Comparison of ENCODE assay signal across 21 cellular contexts in the genomic region with DNA sequence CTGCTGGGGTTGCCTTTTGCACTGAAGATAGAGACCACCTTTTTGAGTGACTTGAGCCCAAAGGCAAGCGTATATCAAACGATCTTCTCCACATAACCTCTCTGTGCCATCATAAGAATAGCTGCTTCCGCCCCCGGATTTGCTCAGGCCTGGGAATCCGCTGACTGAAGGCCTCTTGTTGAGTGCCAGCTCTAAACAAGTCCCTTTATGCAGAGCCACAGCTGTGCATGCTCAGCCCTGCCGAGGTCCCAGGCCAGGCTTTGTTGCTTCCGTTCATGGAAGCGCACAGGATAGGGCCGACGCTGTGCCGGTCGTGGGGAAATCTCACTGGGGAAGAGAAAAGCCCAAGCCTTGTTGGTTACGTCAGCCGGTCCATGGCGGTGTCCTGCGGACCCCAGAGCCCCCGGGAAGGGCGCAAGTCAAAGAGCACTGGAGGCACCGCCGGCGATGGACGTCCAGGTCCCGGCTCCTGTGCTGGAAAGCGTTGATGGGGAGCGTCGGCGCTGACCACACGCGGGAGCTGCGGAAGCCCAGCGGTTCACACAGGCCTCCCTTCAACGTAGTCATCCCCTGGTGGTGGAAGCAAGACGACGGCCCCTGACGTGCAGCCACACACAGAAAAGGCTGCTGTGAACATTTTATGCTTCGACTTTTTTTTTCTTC. TPM values are rescaled to one million over a fixed set of nuclear protein-coding genes. Genes with fewer than 3 reads are reported as not detected.
A peak's percentile ranks its signal among the peaks of the same experiment; 100 is the strongest.
DNase-seq lines count a peak whose midpoint lies in the region; ATAC-seq and TF ChIP-seq lines count a peak whose summit lies in the region.
"Had no signal": no experiment of that assay in that cellular context is flagged by ENCODE, and none has a peak within 500 bp of the region (broad histone marks: within the 10 kb centered on the region; RNA-seq: fewer than 3 reads in every experiment).

No MANE protein-coding gene starts in this region.

- CTCF ChIA-PET in CD4-positive, alpha-beta memory T cell (lab: Charles Lee; ENCODE audit: partially characterized antibody): interaction anchor here (0.6 kb wide), 1 partner anchor 34 kb away, joined by 3 read pairs; no protein-coding TSS in a partner anchor

- H3K36me3 Mint-ChIP-seq in CD4-positive, alpha-beta memory T cell: peaks cover 15 to 39% of the 10 kb centered on the region in 2 donors

- in situ Hi-C loops in brain microvascular endothelial cell (cut with HindIII; ENCODE audit: low pct_ligation_motif_present, low sequenced_read_pairs): no loop called here

- H3K4me1 ChIP-seq in CD4-positive, alpha-beta memory T cell (ENCODE audit: insufficient read depth, low read length): peaks cover 25% of the 10 kb centered on the region
- H3K4me1 ChIP-seq: adrenal gland had no signal

- H3K4me1 Mint-ChIP-seq in CD4-positive, alpha-beta memory T cell: peaks cover 16 to 27% (median 20%) of the 10 kb centered on the region in 4 donors

- peak overlapping the region in 5 of 7 donors; percentile 23 to 87 (median 50) for H3K27ac Mint-ChIP-seq in CD4-positive, alpha-beta memory T cell
- H3K27ac Mint-ChIP-seq: type B pancreatic cell had no signal

- POLR2A ChIA-PET in CD4-positive, alpha-beta memory T cell (lab: Charles Lee; ENCODE audit: partially characterized antibody): no interaction called here

- peak; percentile 34 for TF ChIP-seq CTCF in brain microvascular endothelial cell (IDR thresholded peaks at IDR 0.05; ENCODE audit: low read depth, low read length, missing control alignments)

- no peaks in the 10 kb centered on the region for H3K27me3 ChIP-seq in CD4-positive, alpha-beta memory T cell (ENCODE audit: insufficient read depth, low read length)
- H3K27me3 ChIP-seq in brain microvascular endothelial cell (replicated peaks): no peaks in the 10 kb centered on the region
- H3K27me3 ChIP-seq: adrenal gland, neutrophil had no signal

- H3K4me3 ChIP-seq in CD4-positive, alpha-beta memory T cell (ENCODE audit: low read length in 2 of 2): no peak overlapping the region
- H3K4me3 ChIP-seq in brain microvascular endothelial cell (ENCODE audit: low read depth, low read length): no peak overlapping the region
- H3K4me3 ChIP-seq: adrenal gland had no signal

- H3K9me3 Mint-ChIP-seq in CD4-positive, alpha-beta memory T cell: no peaks in the 10 kb centered on the region
- H3K9me3 Mint-ChIP-seq: type B pancreatic cell had no signal

- no peak for DNase-seq in CD4-positive, alpha-beta memory T cell
- DNase-seq in brain microvascular endothelial cell (peak; percentile 14), inferior parietal cortex (ENCODE audit: extremely low spot score) (peak; percentile 61), posterior cingulate gyrus (peak; percentile 46 to 95 (median 69)), amniotic stem cell (lab: John Stamatoyannopoulos, UW) (no peak), NCI-H345 treated with DMSO at 0.1 percent for 48 hours (lab: John Stamatoyannopoulos, UW; ENCODE audit: unreplicated experiment) (no peak)
- DNase-seq: activated CD4-positive, alpha-beta T cell treated with anti-CD3 and anti-CD28 coated beads, Interleukin-2, amount 50 U/mL, for 1 hour; activated CD8-positive, alpha-beta memory T cell treated with anti-CD3 and anti-CD28 coated beads, Interleukin-2, amount 50 U/mL, for 4 hours; adrenal gland; Calu3; GOT3; kidney; NCI-H1417; NCI-H526; Right ventricle myocardium superior; SW 1271 had no signal

- H3K4me3 Mint-ChIP-seq in CD4-positive, alpha-beta memory T cell: no peak overlapping the region
- H3K4me3 Mint-ChIP-seq: type B pancreatic cell had no signal

- H3K36me3 ChIP-seq in CD4-positive, alpha-beta memory T cell (ENCODE audit: insufficient read depth, low read length): peaks cover 27% of the 10 kb centered on the region
- H3K36me3 ChIP-seq in brain microvascular endothelial cell (replicated peaks): peaks cover 61% of the 10 kb centered on the region

- ATAC-seq in HG02623 (IDR thresholded peaks at IDR 0.05; ENCODE audit: unreplicated experiment): no peak
- no peak for ATAC-seq in GM18873 (IDR thresholded peaks at IDR 0.05; ENCODE audit: low FRiP score, unreplicated experiment)
- ATAC-seq: right cardiac atrium had no signal

- H3K9me3 ChIP-seq in CD4-positive, alpha-beta memory T cell (ENCODE audit: control insufficient read depth in 1 of 2, low read length in 2 of 2): no peaks in the 10 kb centered on the region
- H3K9me3 ChIP-seq: adrenal gland, neutrophil had no signal

- no peaks in the 10 kb centered on the region for H3K27me3 Mint-ChIP-seq in CD4-positive, alpha-beta memory T cell
- H3K27me3 Mint-ChIP-seq: type B pancreatic cell had no signal

- H3K27ac ChIP-seq in CD4-positive, alpha-beta memory T cell (ENCODE audit: low read depth, low read length): no peak overlapping the region
- no peak overlapping the region for H3K27ac ChIP-seq in brain microvascular endothelial cell

- intact Hi-C loops in CD4-positive, alpha-beta memory T cell (cut with micrococcal nuclease): no loop called here
- intact Hi-C loops in posterior cingulate gyrus (cut with DNase I): no loop called here

RNA-seq across cellular contexts. Expression of gene RPL13, which starts 23.5 kb away (rescaled TPM):
- total RNA-seq in CD4-positive, alpha-beta memory T cell: 1,000 to 10,000 TPM; 4,825 to 5,043 TPM
- polyA plus RNA-seq in CD4-positive, alpha-beta memory T cell: 1,000 to 10,000 TPM; 4,119 to 5,642 TPM

RNA-seq across cellular contexts. Expression of gene SPG7, which starts 28.8 kb away (rescaled TPM):
- total RNA-seq in CD4-positive, alpha-beta memory T cell: 100 to 1,000 TPM; 157 to 160 TPM
- polyA plus RNA-seq in CD4-positive, alpha-beta memory T cell: 10 to 100 TPM; 46.4 to 48.5 TPM

RNA-seq across cellular contexts. Expression of gene CPNE7, which starts 38.5 kb away (rescaled TPM):
- total RNA-seq in CD4-positive, alpha-beta memory T cell: 1 to 10 TPM; 4.0 to 7.3 TPM
- polyA plus RNA-seq in CD4-positive, alpha-beta memory T cell: 1 to 10 TPM; 2.3 to 5.7 TPM
- total RNA-seq: right cardiac atrium, Right ventricle myocardium superior had no signal
- polyA plus RNA-seq: right cardiac atrium had no signal

RNA-seq across cellular contexts. Expression of gene ANKRD11, which starts 46.7 kb away (rescaled TPM):
- 100 to 1,000 TPM; 229 to 246 TPM for total RNA-seq in CD4-positive, alpha-beta memory T cell
- 10 to 100 TPM in 1 of 2 donors, 1 to 10 TPM in 1; 3.9 to 49.7 TPM for polyA plus RNA-seq in CD4-positive, alpha-beta memory T cell

Comparison
In these comparisons a context has a peak if more than half of its experiments do, and no peak if none do; other contexts are left out.
1. DNase-seq: peak in brain microvascular endothelial cell (single experiment), inferior parietal cortex (single experiment) and posterior cingulate gyrus (10 of 10); none in CD4-positive, alpha-beta memory T cell (0 of 5), amniotic stem cell (single experiment) and NCI-H345 treated with DMSO at 0.1 percent for 48 hours (single experiment).